In the genomic region with DNA sequence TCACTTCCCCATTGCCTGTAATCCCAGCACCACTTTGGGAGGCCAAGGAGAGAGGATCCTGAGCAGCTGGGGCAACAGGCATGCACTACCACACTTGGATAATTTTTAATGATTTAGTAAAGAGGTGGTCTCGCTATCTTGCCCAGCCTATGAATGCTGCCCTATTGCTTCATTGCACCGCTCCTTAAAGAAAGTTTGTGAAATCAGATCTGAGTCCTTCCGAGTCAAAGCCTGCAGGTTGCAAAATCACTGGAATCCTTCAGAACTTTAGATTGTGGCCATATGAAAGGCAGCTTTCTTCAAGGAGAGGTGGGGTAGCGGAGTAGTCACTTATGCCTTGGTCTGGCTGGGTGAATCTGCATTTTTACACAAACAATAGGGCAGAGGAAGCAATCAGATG, we compare ENCODE assay signal across 20 cellular contexts.
"Had no signal": no experiment of that assay in that cellular context is flagged by ENCODE, and none has a peak within 500 bp of the region (broad histone marks: within the 10 kb centered on the region; RNA-seq: fewer than 3 reads in every experiment).

No MANE protein-coding gene starts in this region.

- H3K9me3 ChIP-seq: colonic mucosa, gastrocnemius medialis, neutrophil, psoas muscle, right lobe of liver, spleen, testis, tibial nerve, upper lobe of right lung had no signal

- H3K4me3 ChIP-seq: colonic mucosa, gastrocnemius medialis, psoas muscle, right lobe of liver, spleen, testis, tibial nerve, upper lobe of right lung had no signal

- H3K27me3 Mint-ChIP-seq: naive thymus-derived CD4-positive, alpha-beta T cell; stimulated activated naive CD8-positive, alpha-beta T cell treated with anti-CD3 and anti-CD28 coated beads, Interleukin-15, amount 100 ng/mL, for 72 hours had no signal

- H3K27ac ChIP-seq: colonic mucosa, neutrophil, psoas muscle, right lobe of liver, spleen, testis, upper lobe of right lung had no signal

- H3K36me3 Mint-ChIP-seq: naive thymus-derived CD4-positive, alpha-beta T cell; stimulated activated naive B cell treated with anti-CD40 and anti-IgM and Interleukin-4, amounts not matched to agents 10 μg/mL and 1 μg/mL and 100 μg/mL, for 72 hours had no signal

- H3K27ac Mint-ChIP-seq: stimulated activated naive B cell treated with anti-CD40 and anti-IgM and Interleukin-4, amounts not matched to agents 10 μg/mL and 1 μg/mL and 100 μg/mL, for 72 hours; stimulated activated naive CD8-positive, alpha-beta T cell treated with anti-CD3 and anti-CD28 coated beads, Interleukin-15, amount 100 ng/mL, for 72 hours had no signal

- H3K27me3 ChIP-seq: colonic mucosa, gastrocnemius medialis, right lobe of liver, spleen, testis, tibial nerve, upper lobe of right lung had no signal

- H3K9me3 Mint-ChIP-seq: stimulated activated naive CD8-positive, alpha-beta T cell treated with anti-CD3 and anti-CD28 coated beads, Interleukin-15, amount 100 ng/mL, for 72 hours had no signal

- DNase-seq: colonic mucosa; dermis blood vessel endothelial cell; erythroblast; gastrocnemius medialis; islet precursor cell; mammary epithelial cell; naive thymus-derived CD4-positive, alpha-beta T cell; psoas muscle; retina; right lobe of liver; spleen; stimulated activated CD4-positive, alpha-beta T cell treated with anti-CD3 and anti-CD28 coated beads, Interleukin-15, amount 100 ng/mL, for 24 hours; stimulated activated CD4-positive, alpha-beta T cell treated with anti-CD3 and anti-CD28 coated beads, Interleukin-1b, Interleukin-23, amount 100 ng/mL, for 48 hours; stimulated activated CD4-positive, alpha-beta T cell treated with anti-CD3 and anti-CD28 coated beads, Interleukin-4, amount 100 ng/mL, for 4 hours; stimulated activated naive B cell treated with anti-CD40 and anti-IgM and Interleukin-4, amounts not matched to agents 10 μg/mL and 1 μg/mL and 100 μg/mL, for 72 hours; stimulated activated naive CD8-positive, alpha-beta T cell treated with anti-CD3 and anti-CD28 coated beads, Interleukin-15, amount 100 ng/mL, for 72 hours; testis; upper lobe of right lung had no signal

- H3K36me3 ChIP-seq: colonic mucosa, gastrocnemius medialis, neutrophil, right lobe of liver, spleen, tibial nerve, upper lobe of right lung had no signal

- H3K4me3 Mint-ChIP-seq: naive thymus-derived CD4-positive, alpha-beta T cell; stimulated activated naive B cell treated with anti-CD40 and anti-IgM and Interleukin-4, amounts not matched to agents 10 μg/mL and 1 μg/mL and 100 μg/mL, for 72 hours; stimulated activated naive CD8-positive, alpha-beta T cell treated with anti-CD3 and anti-CD28 coated beads, Interleukin-15, amount 100 ng/mL, for 72 hours had no signal

- H3K4me1 ChIP-seq: colonic mucosa had no signal
